8 cellular contexts compared by ENCODE assay signal in genomic region chr9:134153450-134153849, GRCh38. TPM values are rescaled to one million over a fixed set of nuclear protein-coding genes. Genes with fewer than 3 reads are reported as not detected.
"Had no signal": no experiment of that assay in that cellular context is flagged by ENCODE, and none has a peak within 500 bp of the region (broad histone marks: within the 10 kb centered on the region; RNA-seq: fewer than 3 reads in every experiment).

No MANE protein-coding gene starts in this region.

- H3K27me3 Mint-ChIP-seq: IgD-negative memory B cell had no signal

- H3K9me3 Mint-ChIP-seq: IgD-negative memory B cell had no signal

- DNase-seq: IMR-90, KBM-7 had no signal

- FAIRE-seq: HTR-8/SVneo, K562 had no signal

- H3K4me3 ChIP-seq: K562 had no signal

- ATAC-seq: K562 had no signal

- H3K27ac ChIP-seq: HL-60 had no signal

- H3K4me3 Mint-ChIP-seq: IgD-negative memory B cell had no signal

- H3K27ac Mint-ChIP-seq: IgD-negative memory B cell had no signal

RNA-seq across cellular contexts. Expression of gene RNU6ATAC, which starts 10.9 kb away (rescaled TPM):
- total RNA-seq: HT-29, HT1080, IMR-90 had no signal
- polyA plus RNA-seq: IgD-negative memory B cell, IMR-90, K562 had no signal
